Comparison of ENCODE assay signal across 19 cellular contexts in the genomic region with DNA sequence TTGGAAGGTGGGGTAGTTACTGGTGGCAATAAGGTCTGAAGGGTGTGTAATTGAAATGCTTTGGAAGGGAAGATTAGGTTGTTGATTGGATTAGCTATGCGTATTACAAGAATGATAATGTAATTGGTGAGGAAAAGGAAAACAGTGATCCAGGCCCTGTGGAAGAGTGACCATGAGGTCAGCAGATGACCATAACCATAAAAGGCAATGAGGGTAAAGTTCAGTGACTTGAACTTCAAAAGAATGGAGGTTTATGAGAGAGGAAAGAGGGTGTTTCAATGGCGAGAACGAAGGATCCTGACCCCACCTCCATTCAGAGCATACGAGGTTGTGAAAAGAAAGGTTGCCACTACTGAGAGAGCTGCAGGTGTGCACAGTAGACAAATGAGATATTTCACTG.
"Had no signal": no experiment of that assay in that cellular context is flagged by ENCODE, and none has a peak within 500 bp of the region (broad histone marks: within the 10 kb centered on the region; RNA-seq: fewer than 3 reads in every experiment).

No MANE protein-coding gene starts in this region.

- H3K9me3 ChIP-seq: esophagus squamous epithelium, gastrocnemius medialis, heart right ventricle, left ventricle myocardium inferior, lower lobe of right lung, mucosa of descending colon had no signal

- H3K4me3 ChIP-seq: coronary artery, dorsolateral prefrontal cortex, esophagus squamous epithelium, gastrocnemius medialis, heart right ventricle, left ventricle myocardium inferior, lower lobe of right lung, mucosa of descending colon had no signal

- DNase-seq: dermis blood vessel endothelial cell; dorsolateral prefrontal cortex; effector CD4-positive, alpha-beta T cell; effector memory CD4-positive, alpha-beta T cell; esophagus squamous epithelium; foreskin fibroblast; foreskin melanocyte; gastrocnemius medialis; glutamatergic neuron; head of caudate nucleus; heart right ventricle; hippocampal formation; left cardiac atrium; left ventricle myocardium inferior; lower lobe of right lung; mesenchymal stem cell; mucosa of descending colon; naive B cell had no signal

- ATAC-seq: gastrocnemius medialis, heart right ventricle, left cardiac atrium, lower lobe of right lung, mucosa of descending colon had no signal

- H3K27ac ChIP-seq: coronary artery, dorsolateral prefrontal cortex, esophagus squamous epithelium, gastrocnemius medialis, heart right ventricle, left ventricle myocardium inferior, lower lobe of right lung had no signal

- H3K27me3 ChIP-seq: esophagus squamous epithelium, gastrocnemius medialis, heart right ventricle had no signal

- H3K4me1 ChIP-seq: esophagus squamous epithelium, gastrocnemius medialis, heart right ventricle, lower lobe of right lung had no signal

- H3K36me3 ChIP-seq: esophagus squamous epithelium, gastrocnemius medialis, heart right ventricle, left ventricle myocardium inferior, lower lobe of right lung had no signal
